ENCODE assay signal across 1 cellular context in the genomic region with DNA sequence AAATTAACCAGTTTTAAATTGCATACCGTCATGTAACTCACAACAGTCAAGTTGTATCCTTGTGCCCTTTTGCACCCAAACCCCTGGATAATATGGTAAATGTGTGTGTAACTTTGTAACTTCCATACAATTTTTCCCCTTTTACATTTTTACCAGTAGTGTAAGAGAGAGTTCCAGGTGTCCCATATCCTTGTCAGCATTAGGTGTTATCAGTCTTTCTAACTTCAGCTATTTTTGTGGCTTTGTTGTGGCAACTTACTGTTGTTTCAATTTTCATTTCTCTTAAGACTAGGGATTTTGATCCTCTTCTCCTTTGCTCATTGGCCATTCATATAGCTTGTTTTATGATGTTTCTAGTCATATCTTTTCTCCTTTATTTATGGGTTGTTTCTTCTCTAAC.
TF ChIP-seq lines count a peak whose summit lies in the region.

No MANE protein-coding gene starts in this region.

TF ChIP-seq in GM23338, 12 proteins besides CTCF, POLR2A, EP300 and RAD21 (continued from another document):
- TF ChIP-seq JUNB (IDR thresholded peaks at IDR 0.05; ENCODE audit: unreplicated experiment) (no peak), ZNF114 (CRISPR knock-in tag; IDR thresholded peaks at IDR 0.05) (no peak), ZNF331 (CRISPR knock-in tag; IDR thresholded peaks at IDR 0.05; ENCODE audit: low read depth) (no peak), POLR2AphosphoS5 (IDR thresholded peaks at IDR 0.05; ENCODE audit: low read depth) (no peak), NANOG (IDR thresholded peaks at IDR 0.05; ENCODE audit: borderline replicate concordance) (no peak), CREB1 (CRISPR knock-in tag; IDR thresholded peaks at IDR 0.05; ENCODE audit: low read depth) (no peak), EZH2phosphoT487 (IDR thresholded peaks at IDR 0.05; ENCODE audit: unreplicated experiment) (no peak)
- TF ChIP-seq, protein P1, sequence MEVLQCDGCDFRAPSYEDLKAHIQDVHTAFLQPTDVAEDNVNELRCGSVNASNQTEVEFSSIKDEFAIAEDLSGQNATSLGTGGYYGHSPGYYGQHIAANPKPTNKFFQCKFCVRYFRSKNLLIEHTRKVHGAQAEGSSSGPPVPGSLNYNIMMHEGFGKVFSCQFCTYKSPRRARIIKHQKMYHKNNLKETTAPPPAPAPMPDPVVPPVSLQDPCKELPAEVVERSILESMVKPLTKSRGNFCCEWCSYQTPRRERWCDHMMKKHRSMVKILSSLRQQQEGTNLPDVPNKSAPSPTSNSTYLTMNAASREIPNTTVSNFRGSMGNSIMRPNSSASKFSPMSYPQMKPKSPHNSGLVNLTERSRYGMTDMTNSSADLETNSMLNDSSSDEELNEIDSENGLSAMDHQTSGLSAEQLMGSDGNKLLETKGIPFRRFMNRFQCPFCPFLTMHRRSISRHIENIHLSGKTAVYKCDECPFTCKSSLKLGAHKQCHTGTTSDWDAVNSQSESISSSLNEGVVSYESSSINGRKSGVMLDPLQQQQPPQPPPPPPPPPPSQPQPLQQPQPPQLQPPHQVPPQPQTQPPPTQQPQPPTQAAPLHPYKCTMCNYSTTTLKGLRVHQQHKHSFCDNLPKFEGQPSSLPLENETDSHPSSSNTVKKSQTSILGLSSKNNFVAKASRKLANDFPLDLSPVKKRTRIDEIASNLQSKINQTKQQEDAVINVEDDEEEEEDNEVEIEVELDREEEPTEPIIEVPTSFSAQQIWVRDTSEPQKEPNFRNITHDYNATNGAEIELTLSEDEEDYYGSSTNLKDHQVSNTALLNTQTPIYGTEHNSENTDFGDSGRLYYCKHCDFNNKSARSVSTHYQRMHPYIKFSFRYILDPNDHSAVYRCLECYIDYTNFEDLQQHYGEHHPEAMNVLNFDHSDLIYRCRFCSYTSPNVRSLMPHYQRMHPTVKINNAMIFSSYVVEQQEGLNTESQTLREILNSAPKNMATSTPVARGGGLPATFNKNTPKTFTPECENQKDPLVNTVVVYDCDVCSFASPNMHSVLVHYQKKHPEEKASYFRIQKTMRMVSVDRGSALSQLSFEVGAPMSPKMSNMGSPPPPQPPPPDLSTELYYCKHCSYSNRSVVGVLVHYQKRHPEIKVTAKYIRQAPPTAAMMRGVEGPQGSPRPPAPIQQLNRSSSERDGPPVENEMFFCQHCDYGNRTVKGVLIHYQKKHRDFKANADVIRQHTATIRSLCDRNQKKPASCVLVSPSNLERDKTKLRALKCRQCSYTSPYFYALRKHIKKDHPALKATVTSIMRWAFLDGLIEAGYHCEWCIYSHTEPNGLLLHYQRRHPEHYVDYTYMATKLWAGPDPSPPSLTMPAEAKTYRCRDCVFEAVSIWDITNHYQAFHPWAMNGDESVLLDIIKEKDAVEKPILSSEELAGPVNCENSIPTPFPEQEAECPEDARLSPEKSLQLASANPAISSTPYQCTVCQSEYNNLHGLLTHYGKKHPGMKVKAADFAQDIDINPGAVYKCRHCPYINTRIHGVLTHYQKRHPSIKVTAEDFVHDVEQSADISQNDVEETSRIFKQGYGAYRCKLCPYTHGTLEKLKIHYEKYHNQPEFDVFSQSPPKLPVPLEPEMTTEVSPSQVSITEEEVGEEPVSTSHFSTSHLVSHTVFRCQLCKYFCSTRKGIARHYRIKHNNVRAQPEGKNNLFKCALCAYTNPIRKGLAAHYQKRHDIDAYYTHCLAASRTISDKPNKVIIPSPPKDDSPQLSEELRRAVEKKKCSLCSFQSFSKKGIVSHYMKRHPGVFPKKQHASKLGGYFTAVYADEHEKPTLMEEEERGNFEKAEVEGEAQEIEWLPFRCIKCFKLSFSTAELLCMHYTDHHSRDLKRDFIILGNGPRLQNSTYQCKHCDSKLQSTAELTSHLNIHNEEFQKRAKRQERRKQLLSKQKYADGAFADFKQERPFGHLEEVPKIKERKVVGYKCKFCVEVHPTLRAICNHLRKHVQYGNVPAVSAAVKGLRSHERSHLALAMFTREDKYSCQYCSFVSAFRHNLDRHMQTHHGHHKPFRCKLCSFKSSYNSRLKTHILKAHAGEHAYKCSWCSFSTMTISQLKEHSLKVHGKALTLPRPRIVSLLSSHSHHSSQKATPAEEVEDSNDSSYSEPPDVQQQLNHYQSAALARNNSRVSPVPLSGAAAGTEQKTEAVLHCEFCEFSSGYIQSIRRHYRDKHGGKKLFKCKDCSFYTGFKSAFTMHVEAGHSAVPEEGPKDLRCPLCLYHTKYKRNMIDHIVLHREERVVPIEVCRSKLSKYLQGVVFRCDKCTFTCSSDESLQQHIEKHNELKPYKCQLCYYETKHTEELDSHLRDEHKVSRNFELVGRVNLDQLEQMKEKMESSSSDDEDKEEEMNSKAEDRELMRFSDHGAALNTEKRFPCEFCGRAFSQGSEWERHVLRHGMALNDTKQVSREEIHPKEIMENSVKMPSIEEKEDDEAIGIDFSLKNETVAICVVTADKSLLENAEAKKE (CRISPR knock-in tag; IDR thresholded peaks at IDR 0.05), result no peak
- TF ChIP-seq, protein P2, sequence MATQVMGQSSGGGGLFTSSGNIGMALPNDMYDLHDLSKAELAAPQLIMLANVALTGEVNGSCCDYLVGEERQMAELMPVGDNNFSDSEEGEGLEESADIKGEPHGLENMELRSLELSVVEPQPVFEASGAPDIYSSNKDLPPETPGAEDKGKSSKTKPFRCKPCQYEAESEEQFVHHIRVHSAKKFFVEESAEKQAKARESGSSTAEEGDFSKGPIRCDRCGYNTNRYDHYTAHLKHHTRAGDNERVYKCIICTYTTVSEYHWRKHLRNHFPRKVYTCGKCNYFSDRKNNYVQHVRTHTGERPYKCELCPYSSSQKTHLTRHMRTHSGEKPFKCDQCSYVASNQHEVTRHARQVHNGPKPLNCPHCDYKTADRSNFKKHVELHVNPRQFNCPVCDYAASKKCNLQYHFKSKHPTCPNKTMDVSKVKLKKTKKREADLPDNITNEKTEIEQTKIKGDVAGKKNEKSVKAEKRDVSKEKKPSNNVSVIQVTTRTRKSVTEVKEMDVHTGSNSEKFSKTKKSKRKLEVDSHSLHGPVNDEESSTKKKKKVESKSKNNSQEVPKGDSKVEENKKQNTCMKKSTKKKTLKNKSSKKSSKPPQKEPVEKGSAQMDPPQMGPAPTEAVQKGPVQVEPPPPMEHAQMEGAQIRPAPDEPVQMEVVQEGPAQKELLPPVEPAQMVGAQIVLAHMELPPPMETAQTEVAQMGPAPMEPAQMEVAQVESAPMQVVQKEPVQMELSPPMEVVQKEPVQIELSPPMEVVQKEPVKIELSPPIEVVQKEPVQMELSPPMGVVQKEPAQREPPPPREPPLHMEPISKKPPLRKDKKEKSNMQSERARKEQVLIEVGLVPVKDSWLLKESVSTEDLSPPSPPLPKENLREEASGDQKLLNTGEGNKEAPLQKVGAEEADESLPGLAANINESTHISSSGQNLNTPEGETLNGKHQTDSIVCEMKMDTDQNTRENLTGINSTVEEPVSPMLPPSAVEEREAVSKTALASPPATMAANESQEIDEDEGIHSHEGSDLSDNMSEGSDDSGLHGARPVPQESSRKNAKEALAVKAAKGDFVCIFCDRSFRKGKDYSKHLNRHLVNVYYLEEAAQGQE (IDR thresholded peaks at IDR 0.05; ENCODE audit: unreplicated experiment), result no peak
